1 cellular context compared by ENCODE assay signal in the genomic region with DNA sequence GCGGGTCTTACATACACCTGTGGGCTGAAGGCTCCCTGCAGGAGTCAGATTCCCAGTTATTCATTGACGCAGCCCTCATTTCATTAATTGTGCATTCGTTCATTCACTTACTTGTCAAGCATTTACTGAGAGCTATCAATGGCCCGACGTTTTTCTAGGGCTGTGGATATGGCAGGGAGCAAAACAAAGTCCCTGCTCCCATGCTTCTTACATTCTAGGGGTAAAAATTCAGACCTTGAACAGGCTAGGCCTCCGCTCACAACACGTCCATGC.
TF ChIP-seq lines count a peak whose summit lies in the region.

No MANE protein-coding gene starts in this region.

TF ChIP-seq in GM23338, 12 proteins besides CTCF, POLR2A, EP300 and RAD21 (continued from another document):
- TF ChIP-seq, protein P1, sequence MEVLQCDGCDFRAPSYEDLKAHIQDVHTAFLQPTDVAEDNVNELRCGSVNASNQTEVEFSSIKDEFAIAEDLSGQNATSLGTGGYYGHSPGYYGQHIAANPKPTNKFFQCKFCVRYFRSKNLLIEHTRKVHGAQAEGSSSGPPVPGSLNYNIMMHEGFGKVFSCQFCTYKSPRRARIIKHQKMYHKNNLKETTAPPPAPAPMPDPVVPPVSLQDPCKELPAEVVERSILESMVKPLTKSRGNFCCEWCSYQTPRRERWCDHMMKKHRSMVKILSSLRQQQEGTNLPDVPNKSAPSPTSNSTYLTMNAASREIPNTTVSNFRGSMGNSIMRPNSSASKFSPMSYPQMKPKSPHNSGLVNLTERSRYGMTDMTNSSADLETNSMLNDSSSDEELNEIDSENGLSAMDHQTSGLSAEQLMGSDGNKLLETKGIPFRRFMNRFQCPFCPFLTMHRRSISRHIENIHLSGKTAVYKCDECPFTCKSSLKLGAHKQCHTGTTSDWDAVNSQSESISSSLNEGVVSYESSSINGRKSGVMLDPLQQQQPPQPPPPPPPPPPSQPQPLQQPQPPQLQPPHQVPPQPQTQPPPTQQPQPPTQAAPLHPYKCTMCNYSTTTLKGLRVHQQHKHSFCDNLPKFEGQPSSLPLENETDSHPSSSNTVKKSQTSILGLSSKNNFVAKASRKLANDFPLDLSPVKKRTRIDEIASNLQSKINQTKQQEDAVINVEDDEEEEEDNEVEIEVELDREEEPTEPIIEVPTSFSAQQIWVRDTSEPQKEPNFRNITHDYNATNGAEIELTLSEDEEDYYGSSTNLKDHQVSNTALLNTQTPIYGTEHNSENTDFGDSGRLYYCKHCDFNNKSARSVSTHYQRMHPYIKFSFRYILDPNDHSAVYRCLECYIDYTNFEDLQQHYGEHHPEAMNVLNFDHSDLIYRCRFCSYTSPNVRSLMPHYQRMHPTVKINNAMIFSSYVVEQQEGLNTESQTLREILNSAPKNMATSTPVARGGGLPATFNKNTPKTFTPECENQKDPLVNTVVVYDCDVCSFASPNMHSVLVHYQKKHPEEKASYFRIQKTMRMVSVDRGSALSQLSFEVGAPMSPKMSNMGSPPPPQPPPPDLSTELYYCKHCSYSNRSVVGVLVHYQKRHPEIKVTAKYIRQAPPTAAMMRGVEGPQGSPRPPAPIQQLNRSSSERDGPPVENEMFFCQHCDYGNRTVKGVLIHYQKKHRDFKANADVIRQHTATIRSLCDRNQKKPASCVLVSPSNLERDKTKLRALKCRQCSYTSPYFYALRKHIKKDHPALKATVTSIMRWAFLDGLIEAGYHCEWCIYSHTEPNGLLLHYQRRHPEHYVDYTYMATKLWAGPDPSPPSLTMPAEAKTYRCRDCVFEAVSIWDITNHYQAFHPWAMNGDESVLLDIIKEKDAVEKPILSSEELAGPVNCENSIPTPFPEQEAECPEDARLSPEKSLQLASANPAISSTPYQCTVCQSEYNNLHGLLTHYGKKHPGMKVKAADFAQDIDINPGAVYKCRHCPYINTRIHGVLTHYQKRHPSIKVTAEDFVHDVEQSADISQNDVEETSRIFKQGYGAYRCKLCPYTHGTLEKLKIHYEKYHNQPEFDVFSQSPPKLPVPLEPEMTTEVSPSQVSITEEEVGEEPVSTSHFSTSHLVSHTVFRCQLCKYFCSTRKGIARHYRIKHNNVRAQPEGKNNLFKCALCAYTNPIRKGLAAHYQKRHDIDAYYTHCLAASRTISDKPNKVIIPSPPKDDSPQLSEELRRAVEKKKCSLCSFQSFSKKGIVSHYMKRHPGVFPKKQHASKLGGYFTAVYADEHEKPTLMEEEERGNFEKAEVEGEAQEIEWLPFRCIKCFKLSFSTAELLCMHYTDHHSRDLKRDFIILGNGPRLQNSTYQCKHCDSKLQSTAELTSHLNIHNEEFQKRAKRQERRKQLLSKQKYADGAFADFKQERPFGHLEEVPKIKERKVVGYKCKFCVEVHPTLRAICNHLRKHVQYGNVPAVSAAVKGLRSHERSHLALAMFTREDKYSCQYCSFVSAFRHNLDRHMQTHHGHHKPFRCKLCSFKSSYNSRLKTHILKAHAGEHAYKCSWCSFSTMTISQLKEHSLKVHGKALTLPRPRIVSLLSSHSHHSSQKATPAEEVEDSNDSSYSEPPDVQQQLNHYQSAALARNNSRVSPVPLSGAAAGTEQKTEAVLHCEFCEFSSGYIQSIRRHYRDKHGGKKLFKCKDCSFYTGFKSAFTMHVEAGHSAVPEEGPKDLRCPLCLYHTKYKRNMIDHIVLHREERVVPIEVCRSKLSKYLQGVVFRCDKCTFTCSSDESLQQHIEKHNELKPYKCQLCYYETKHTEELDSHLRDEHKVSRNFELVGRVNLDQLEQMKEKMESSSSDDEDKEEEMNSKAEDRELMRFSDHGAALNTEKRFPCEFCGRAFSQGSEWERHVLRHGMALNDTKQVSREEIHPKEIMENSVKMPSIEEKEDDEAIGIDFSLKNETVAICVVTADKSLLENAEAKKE (CRISPR knock-in tag; IDR thresholded peaks at IDR 0.05) = no peak
- TF ChIP-seq EZH2phosphoT487 (IDR thresholded peaks at IDR 0.05; ENCODE audit: unreplicated experiment) (no peak), POLR2AphosphoS5 (IDR thresholded peaks at IDR 0.05; ENCODE audit: low read depth) (no peak)
